In the genomic region with DNA sequence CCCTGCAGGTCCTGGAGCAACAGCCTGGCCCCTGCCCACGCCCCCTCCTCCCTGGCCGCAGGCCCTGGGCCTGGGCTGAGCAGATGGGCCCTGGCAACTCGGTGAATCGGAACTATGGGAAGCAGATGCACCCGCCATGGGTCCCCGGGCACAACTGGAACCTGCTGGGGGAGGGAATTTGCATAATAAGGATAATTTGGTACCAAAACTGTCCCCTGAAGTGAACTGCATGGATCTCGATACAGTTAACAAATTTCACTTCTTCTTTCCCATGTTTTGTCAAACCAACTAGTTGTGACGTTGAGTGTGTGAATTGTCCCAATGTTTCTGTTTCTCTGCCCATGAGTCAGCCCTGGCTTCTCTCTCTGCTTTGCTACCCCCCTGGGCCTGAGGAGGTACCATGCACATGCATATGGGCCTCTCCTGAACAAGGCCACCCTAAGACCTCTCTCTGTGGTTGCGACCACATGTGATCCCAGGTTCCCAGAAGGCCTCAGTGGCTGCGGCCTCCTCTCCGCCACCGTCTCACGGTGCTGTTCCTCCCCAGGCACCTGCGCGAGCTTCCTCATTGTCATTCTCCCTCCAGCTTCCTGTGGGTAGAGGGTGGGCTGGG, we compare ENCODE assay signal across 9 cellular contexts. TPM values are rescaled to one million over a fixed set of nuclear protein-coding genes. Genes with fewer than 3 reads are reported as not detected.
DNase-seq lines count a peak whose midpoint lies in the region; ATAC-seq and TF ChIP-seq lines count a peak whose summit lies in the region.
"Had no signal": no experiment of that assay in that cellular context is flagged by ENCODE, and none has a peak within 500 bp of the region (broad histone marks: within the 10 kb centered on the region; RNA-seq: fewer than 3 reads in every experiment).

No MANE protein-coding gene starts in this region.

- DNase-seq in left lung (no peak), retina (no peak), neural progenitor cell (ENCODE audit: low spot score) (no peak), cardiac septum (ENCODE audit: low spot score) (no peak), body of pancreas (no peak)
- DNase-seq: pancreas had no signal

- H3K27me3 ChIP-seq in left lung (peaks cover 0 to 6% of the 10 kb centered on the region in 2 donors), neural progenitor cell (no peaks in the 10 kb centered on the region), body of pancreas (no peaks in the 10 kb centered on the region)
- H3K27me3 ChIP-seq: pancreas had no signal

- intact Hi-C loops in left lung (cut with DNase I): no loop called here
- intact Hi-C loops in cardiac septum (cut with DNase I): no loop called here
- intact Hi-C loops in body of pancreas (cut with DNase I): loop anchor here (10.0 kb wide), 1 partner anchor 315 kb away; the partner anchor contains the start of gene ZPBP

- H3K4me1 ChIP-seq in left lung: peaks cover 0 to 46% of the 10 kb centered on the region in 2 donors
- no peaks in the 10 kb centered on the region for H3K4me1 ChIP-seq in neural progenitor cell
- no peaks in the 10 kb centered on the region for H3K4me1 ChIP-seq in body of pancreas
- H3K4me1 ChIP-seq: pancreas had no signal

- no peak overlapping the region for H3K9ac ChIP-seq in neural progenitor cell

- H3K36me3 ChIP-seq in left lung (no peaks in the 10 kb centered on the region), neural progenitor cell (no peaks in the 10 kb centered on the region), body of pancreas (replicated peaks in 1 of 2; ENCODE audit: insufficient read depth in 1 of 2, low read depth in 2 of 2) (no peaks in the 10 kb centered on the region)
- H3K36me3 ChIP-seq: pancreas had no signal

- H3K79me2 ChIP-seq in neural progenitor cell (ENCODE audit: low read depth): no peaks in the 10 kb centered on the region

- H3K36me3 Mint-ChIP-seq in neural progenitor cell: no peaks in the 10 kb centered on the region

- no peak overlapping the region for H3K4me3 Mint-ChIP-seq in neural progenitor cell

- H4K20me1 ChIP-seq in neural progenitor cell (ENCODE audit: low read depth): no peaks in the 10 kb centered on the region

- H3K9me3 Mint-ChIP-seq in neural progenitor cell: no peaks in the 10 kb centered on the region

- TF ChIP-seq CTCF in left lung (IDR thresholded peaks at IDR 0.05) (no peak), neural progenitor cell (IDR thresholded peaks at IDR 0.05) (no peak), body of pancreas (IDR thresholded peaks at IDR 0.05) (no peak)

- no peaks in the 10 kb centered on the region for H3K9me3 ChIP-seq in left lung
- no peaks in the 10 kb centered on the region for H3K9me3 ChIP-seq in neural progenitor cell (ENCODE audit: low read depth)
- no peaks in the 10 kb centered on the region for H3K9me3 ChIP-seq in body of pancreas
- H3K9me3 ChIP-seq: pancreas had no signal

- no peak overlapping the region for H3K4me2 ChIP-seq in neural progenitor cell

- no peaks in the 10 kb centered on the region for H3F3A ChIP-seq in neural progenitor cell (ENCODE audit: low read depth)

- H3K27ac ChIP-seq in left lung: no peak overlapping the region
- no peak overlapping the region for H3K27ac ChIP-seq in neural progenitor cell
- no peak overlapping the region for H3K27ac ChIP-seq in body of pancreas
- H3K27ac ChIP-seq: pancreas had no signal

- H3K4me3 ChIP-seq in left lung (no peak overlapping the region), neural progenitor cell (no peak overlapping the region), body of pancreas (no peak overlapping the region)
- H3K4me3 ChIP-seq: pancreas had no signal

- WGBS in body of pancreas, 2 donors: 73 to 85% methylated on average over 9 to 15 of the region's 15 CpGs

- no peak overlapping the region for H2AFZ ChIP-seq in neural progenitor cell (replicated peaks)

- ATAC-seq in GM18517 (IDR thresholded peaks at IDR 0.05; ENCODE audit: unreplicated experiment) (peak; percentile 55), GM21528 (IDR thresholded peaks at IDR 0.05; ENCODE audit: low FRiP score, unreplicated experiment) (peak; percentile 60), HG03565 (IDR thresholded peaks at IDR 0.05; ENCODE audit: unreplicated experiment) (peak; percentile 48), left lung (peak; percentile 39), body of pancreas (no peak)

- peaks cover 10% of the 10 kb centered on the region for H3K27me3 Mint-ChIP-seq in neural progenitor cell (ENCODE audit: insufficient read depth, low read depth)

- H3K27ac Mint-ChIP-seq in neural progenitor cell: no peak overlapping the region

- no peaks in the 10 kb centered on the region for H3K4me1 Mint-ChIP-seq in neural progenitor cell

- TF ChIP-seq POLR2A in body of pancreas (IDR thresholded peaks at IDR 0.05): no peak

RNA-seq across cellular contexts. Expression of gene FIGNL1, which starts 40.2 kb away (rescaled TPM):
- total RNA-seq in left lung (10 to 100 TPM; 12.0 to 13.5 TPM), neural progenitor cell (ENCODE audit: low replicate concordance) (45.0 and 69.0 TPM in 2 replicates), cardiac septum (2.6 TPM), body of pancreas (1 to 10 TPM; 2.0 to 7.0 TPM)
